Comparison of ENCODE assay signal across 12 cellular contexts in the genomic region with DNA sequence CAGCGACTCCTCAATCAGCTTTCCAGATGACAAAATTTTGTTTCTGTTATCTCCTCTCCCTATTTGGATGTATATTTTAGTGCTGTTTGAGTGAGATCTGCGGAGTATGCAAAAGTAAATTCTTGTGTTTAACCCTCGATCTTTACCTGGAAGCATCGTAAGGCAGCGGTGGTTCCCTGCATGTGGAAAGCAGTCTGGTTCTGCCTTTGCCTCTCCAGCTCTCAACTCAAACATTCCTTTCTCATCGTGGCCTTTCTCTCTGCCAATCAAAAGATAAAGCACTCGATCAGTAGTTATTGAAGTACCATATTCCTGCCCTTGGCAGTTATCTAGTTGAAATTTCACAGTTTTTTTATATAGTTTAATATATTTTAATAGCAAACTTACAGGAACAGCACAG. TPM values are rescaled to one million over a fixed set of nuclear protein-coding genes. Genes with fewer than 3 reads are reported as not detected.
A peak's percentile ranks its signal among the peaks of the same experiment; 100 is the strongest.
DNase-seq lines count a peak whose midpoint lies in the region; ATAC-seq, FAIRE-seq and TF ChIP-seq lines count a peak whose summit lies in the region.
"Had no signal": no experiment of that assay in that cellular context is flagged by ENCODE, and none has a peak within 500 bp of the region (broad histone marks: within the 10 kb centered on the region; RNA-seq: fewer than 3 reads in every experiment).

No MANE protein-coding gene starts in this region.

- no peak overlapping the region for H2BK12ac ChIP-seq in neuronal stem cell (ENCODE audit: low read length)

- H4K8ac ChIP-seq in neuronal stem cell (ENCODE audit: low read depth, low read length): no peak overlapping the region

- no peak overlapping the region for H4K91ac ChIP-seq in neuronal stem cell (ENCODE audit: low read depth, low read length, poor library complexity)

- H3K9me3 ChIP-seq in HUES48 (ENCODE audit: control insufficient read depth, insufficient read depth, low read length) (no peaks in the 10 kb centered on the region), osteoblast (ENCODE audit: low read depth, low read length) (no peaks in the 10 kb centered on the region), neuronal stem cell (replicated peaks in 1 of 2; ENCODE audit: control insufficient read depth in 2 of 2, insufficient read depth in 1 of 2, low read depth in 1 of 2, low read length in 2 of 2) (no peaks in the 10 kb centered on the region)

- no peak for DNase-seq in activated naive CD4-positive, alpha-beta T cell treated with anti-CD3 and anti-CD28 coated beads for 36 hours
- no peak for DNase-seq in activated naive CD4-positive, alpha-beta T cell treated with anti-CD3 and anti-CD28 coated beads, Interleukin-2, amount 50 U/mL, for 16 hours
- no peak for DNase-seq in activated CD8-positive, alpha-beta T cell treated with anti-CD3 and anti-CD28 coated beads for 36 hours
- no peak for DNase-seq in osteoblast (ENCODE audit: insufficient read length, low spot score, missing footprints)
- no peak for DNase-seq in urothelium cell line (ENCODE audit: low spot score)
- DNase-seq in chondrocyte (ENCODE audit: low spot score): no peak
- DNase-seq in neuronal stem cell (ENCODE audit: low spot score): no peak
- DNase-seq: C1 segment of cervical spinal cord; NCI-H1105; NCI-H526 treated with DMSO at 0.1 percent for 48 hours; stimulated activated CD4-positive, alpha-beta T cell treated with anti-CD3 and anti-CD28 coated beads, Interleukin-4, amount 100 ng/mL, for 24 hours had no signal

- no peak overlapping the region for H3K4ac ChIP-seq in neuronal stem cell (ENCODE audit: low read length)

- no peaks in the 10 kb centered on the region for H3K79me2 ChIP-seq in osteoblast (ENCODE audit: insufficient read depth, low read length)

- H3K27ac ChIP-seq in HUES48 (ENCODE audit: low read depth, low read length) (no peak overlapping the region), osteoblast (ENCODE audit: low read depth, low read length) (no peak overlapping the region), neuronal stem cell (replicated peaks; ENCODE audit: low read length) (no peak overlapping the region)

- H3K27me3 Mint-ChIP-seq in activated naive CD4-positive, alpha-beta T cell treated with anti-CD3 and anti-CD28 coated beads for 36 hours (ENCODE audit: low read depth): peaks cover 26% of the 10 kb centered on the region
- peaks cover 8% of the 10 kb centered on the region for H3K27me3 Mint-ChIP-seq in activated CD8-positive, alpha-beta T cell treated with anti-CD3 and anti-CD28 coated beads for 36 hours
- H3K27me3 Mint-ChIP-seq in chondrocyte (ENCODE audit: low read depth): no peaks in the 10 kb centered on the region

- peaks cover 26% of the 10 kb centered on the region for H3K4me1 Mint-ChIP-seq in activated naive CD4-positive, alpha-beta T cell treated with anti-CD3 and anti-CD28 coated beads for 36 hours (ENCODE audit: low read depth)
- H3K4me1 Mint-ChIP-seq in activated CD8-positive, alpha-beta T cell treated with anti-CD3 and anti-CD28 coated beads for 36 hours (ENCODE audit: low read depth): peaks cover 15% of the 10 kb centered on the region
- peaks cover 10% of the 10 kb centered on the region for H3K4me1 Mint-ChIP-seq in chondrocyte (ENCODE audit: low read depth)

- H3K23ac ChIP-seq in neuronal stem cell (ENCODE audit: low read depth, low read length, poor library complexity): no peak overlapping the region

- H3K27me3 ChIP-seq in HUES48 (ENCODE audit: control insufficient read depth, insufficient read depth, low read length) (peaks cover 10% of the 10 kb centered on the region), osteoblast (ENCODE audit: insufficient read depth, low read length) (no peaks in the 10 kb centered on the region), neuronal stem cell (ENCODE audit: control insufficient read depth in 3 of 3, insufficient read depth in 3 of 3, low read depth in 1 of 3, low read length in 3 of 3) (peaks cover 0 to 20% (median 7%) of the 10 kb centered on the region in 3 experiments)

- no peak overlapping the region for H3K14ac ChIP-seq in neuronal stem cell (ENCODE audit: low read length)

- POLR2A ChIA-PET in activated CD8-positive, alpha-beta T cell treated with anti-CD3 and anti-CD28 coated beads for 36 hours (lab: Charles Lee): interaction anchor here (0.8 to 2.8 kb wide), 6 partner anchors 11 to 133 kb away, joined by 3 to 9 read pairs (median 4); a partner anchor contains a TSS

- H3K79me1 ChIP-seq in neuronal stem cell (ENCODE audit: low read depth, low read length): no peaks in the 10 kb centered on the region

- ATAC-seq in activated CD8-positive, alpha-beta T cell treated with anti-CD3 and anti-CD28 coated beads for 36 hours: no peak

- H3K4me2 ChIP-seq in osteoblast (ENCODE audit: insufficient read depth, low read length) (no peak overlapping the region), neuronal stem cell (ENCODE audit: insufficient read depth, low read length, poor library complexity, severe bottlenecking) (no peak overlapping the region)

- CTCF ChIA-PET in activated naive CD4-positive, alpha-beta T cell treated with anti-CD3 and anti-CD28 coated beads for 36 hours (lab: Charles Lee): no interaction called here
- CTCF ChIA-PET in activated CD8-positive, alpha-beta T cell treated with anti-CD3 and anti-CD28 coated beads for 36 hours (lab: Charles Lee): no interaction called here

- H4K20me1 ChIP-seq in osteoblast (ENCODE audit: insufficient read depth, low read length): no peaks in the 10 kb centered on the region

- no peak overlapping the region for H3K18ac ChIP-seq in neuronal stem cell (ENCODE audit: low read length)

- WGBS in neuronal stem cell (ENCODE audit: extremely low coverage in 2 of 2, insufficient read length in 2 of 2, insufficient replicate concordance in 1 of 2), 2 donors: no CpG with 5 or more reads among the region's 7 CpGs

- no peak overlapping the region for H2BK120ac ChIP-seq in neuronal stem cell (ENCODE audit: low read depth, low read length)

- H3K4me1 ChIP-seq in HUES48 (ENCODE audit: control insufficient read depth, insufficient read depth, low read length): peaks cover 6% of the 10 kb centered on the region; the same call in 1 of the 2 replicates
- no peaks in the 10 kb centered on the region for H3K4me1 ChIP-seq in osteoblast (ENCODE audit: insufficient read depth, low read length)
- H3K4me1 ChIP-seq in neuronal stem cell (ENCODE audit: control insufficient read depth in 2 of 2, insufficient read depth in 1 of 2, low read depth in 1 of 2, low read length in 2 of 2): no peaks in the 10 kb centered on the region

- H3K4me3 ChIP-seq in HUES48 (ENCODE audit: low read depth, low read length) (peak overlapping the region; percentile 90; the same call in 1 of the 2 replicates), osteoblast (ENCODE audit: insufficient read depth, low read length) (no peak overlapping the region), neuronal stem cell (ENCODE audit: low read length in 2 of 2) (peak overlapping the region in 1 of 2 donors; percentile 4)

- H3K36me3 Mint-ChIP-seq in activated naive CD4-positive, alpha-beta T cell treated with anti-CD3 and anti-CD28 coated beads for 36 hours (ENCODE audit: low read depth): peaks cover 4% of the 10 kb centered on the region
- no peaks in the 10 kb centered on the region for H3K36me3 Mint-ChIP-seq in activated CD8-positive, alpha-beta T cell treated with anti-CD3 and anti-CD28 coated beads for 36 hours (ENCODE audit: low read depth)
- H3K36me3 Mint-ChIP-seq in chondrocyte (ENCODE audit: low read depth): no peaks in the 10 kb centered on the region

- H2AK5ac ChIP-seq in neuronal stem cell (ENCODE audit: low read depth, low read length): no peak overlapping the region

- peak overlapping the region; percentile 6 for H3K4me3 Mint-ChIP-seq in activated naive CD4-positive, alpha-beta T cell treated with anti-CD3 and anti-CD28 coated beads for 36 hours
- H3K4me3 Mint-ChIP-seq in activated CD8-positive, alpha-beta T cell treated with anti-CD3 and anti-CD28 coated beads for 36 hours: peak overlapping the region; percentile 85
- no peak overlapping the region for H3K4me3 Mint-ChIP-seq in chondrocyte (ENCODE audit: unreplicated experiment)

- intact Hi-C loops in activated naive CD4-positive, alpha-beta T cell treated with anti-CD3 and anti-CD28 coated beads for 36 hours (cut with micrococcal nuclease): loop anchor here (10.0 kb wide), 2 partner anchors 774 to 1154 kb away; a partner anchor contains a TSS
- intact Hi-C loops in activated CD8-positive, alpha-beta T cell treated with anti-CD3 and anti-CD28 coated beads for 36 hours (cut with micrococcal nuclease): no loop called here

- no peak overlapping the region for H2BK5ac ChIP-seq in neuronal stem cell (ENCODE audit: low read length)

- peak overlapping the region; percentile 72 for H2AFZ ChIP-seq in osteoblast (ENCODE audit: low read length)
- H2AFZ ChIP-seq in neuronal stem cell (ENCODE audit: low read length): no peak overlapping the region

- H3K9me3 Mint-ChIP-seq in activated naive CD4-positive, alpha-beta T cell treated with anti-CD3 and anti-CD28 coated beads for 36 hours: peaks cover 2% of the 10 kb centered on the region
- H3K9me3 Mint-ChIP-seq in activated CD8-positive, alpha-beta T cell treated with anti-CD3 and anti-CD28 coated beads for 36 hours: no peaks in the 10 kb centered on the region
- no peaks in the 10 kb centered on the region for H3K9me3 Mint-ChIP-seq in chondrocyte (ENCODE audit: low read depth)

- no peak for FAIRE-seq in urothelium cell line (lab: Jason Lieb, UNC)

- TF ChIP-seq CTCF in activated CD8-positive, alpha-beta T cell treated with anti-CD3 and anti-CD28 coated beads for 36 hours (IDR thresholded peaks at IDR 0.05): no peak
- TF ChIP-seq CTCF in osteoblast (IDR thresholded peaks at IDR 0.05; ENCODE audit: extremely low read depth, low read depth, low read length) (no peak), chondrocyte (IDR thresholded peaks at IDR 0.05) (no peak)

- H3K36me3 ChIP-seq in HUES48 (ENCODE audit: control insufficient read depth, insufficient read depth, low read length) (no peaks in the 10 kb centered on the region), osteoblast (ENCODE audit: insufficient read depth, low read length) (no peaks in the 10 kb centered on the region), neuronal stem cell (replicated peaks in 1 of 2; ENCODE audit: control insufficient read depth in 2 of 2, insufficient read depth in 2 of 2, low read length in 2 of 2) (no peaks in the 10 kb centered on the region)

- no peak overlapping the region for H3K27ac Mint-ChIP-seq in activated naive CD4-positive, alpha-beta T cell treated with anti-CD3 and anti-CD28 coated beads for 36 hours
- peak overlapping the region; percentile 59 for H3K27ac Mint-ChIP-seq in activated CD8-positive, alpha-beta T cell treated with anti-CD3 and anti-CD28 coated beads for 36 hours
- no peak overlapping the region for H3K27ac Mint-ChIP-seq in chondrocyte (ENCODE audit: unreplicated experiment)

- H3K9ac ChIP-seq in HUES48 (ENCODE audit: low read depth, low read length) (no peak overlapping the region), neuronal stem cell (ENCODE audit: low read depth, low read length, poor library complexity) (no peak overlapping the region)

- H2BK15ac ChIP-seq in neuronal stem cell (ENCODE audit: low read length): no peak overlapping the region

RNA-seq across cellular contexts. Expression of a gene that starts 44.0 kb away (rescaled TPM):
- 10 to 100 TPM; 67.6 to 80.5 TPM for total RNA-seq in activated naive CD4-positive, alpha-beta T cell treated with anti-CD3 and anti-CD28 coated beads for 36 hours
- 10 to 100 TPM; 58.4 to 63.5 TPM for total RNA-seq in activated CD8-positive, alpha-beta T cell treated with anti-CD3 and anti-CD28 coated beads for 36 hours
- total RNA-seq in osteoblast (24.2 and 25.0 TPM in 2 replicates), chondrocyte (7.2 to 18.0 TPM (median 7.7 TPM) in 3 replicates)
- 6.5 TPM for polyA plus RNA-seq in neuronal stem cell (2013, experiment 1 of 2)
- 6.4 TPM for polyA plus RNA-seq in neuronal stem cell (2013, experiment 2 of 2)
